Comparison of ENCODE assay signal across 8 cellular contexts in genomic region chr1:17046043-17046657, GRCh38. TPM values are rescaled to one million over a fixed set of nuclear protein-coding genes. Genes with fewer than 3 reads are reported as not detected.
DNase-seq lines count a peak whose midpoint lies in the region; ATAC-seq and TF ChIP-seq lines count a peak whose summit lies in the region.

No MANE protein-coding gene starts in this region.

- peaks cover 18% of the 10 kb centered on the region for H3F3A ChIP-seq in GM23338 (replicated peaks; ENCODE audit: low read depth)

- H3K4me1 Mint-ChIP-seq in CD4-positive, CD25-positive, alpha-beta regulatory T cell = peaks cover 14 to 26% (median 18%) of the 10 kb centered on the region in 4 donors
- H3K4me1 Mint-ChIP-seq in GM23338 = peaks cover 5% of the 10 kb centered on the region; the same call in 2 of the 3 replicates

- H4K20me1 ChIP-seq in GM23338 (replicated peaks; ENCODE audit: insufficient read depth) = peaks cover 13% of the 10 kb centered on the region

- H3K27me3 ChIP-seq in CD4-positive, CD25-positive, alpha-beta regulatory T cell (ENCODE audit: control insufficient read depth, insufficient read depth, low read length) = no peaks in the 10 kb centered on the region
- H3K27me3 ChIP-seq in GM23338 (ENCODE audit: insufficient read depth) (no peaks in the 10 kb centered on the region), breast epithelium (no peaks in the 10 kb centered on the region), upper lobe of left lung (no peaks in the 10 kb centered on the region)

- ATAC-seq in CD4-positive, CD25-positive, alpha-beta regulatory T cell (ENCODE audit: low read depth in 2 of 2) = no peak
- peak; percentile 63 for ATAC-seq in GM23338
- peak; percentile 79 for ATAC-seq in left lobe of liver
- ATAC-seq in upper lobe of left lung (ENCODE audit: low FRiP score in 2 of 2) = peak in 1 of 2 donors; percentile 79
- ATAC-seq in HG02885 (IDR thresholded peaks at IDR 0.05; ENCODE audit: poor library complexity, unreplicated experiment) = no peak

- H3K4me2 ChIP-seq in GM23338 = no peak overlapping the region

- H3K36me3 ChIP-seq in CD4-positive, CD25-positive, alpha-beta regulatory T cell (ENCODE audit: control insufficient read depth, insufficient read depth, low read length) = peaks cover 48% of the 10 kb centered on the region
- H3K36me3 ChIP-seq in GM23338 (ENCODE audit: insufficient read depth) (peaks cover 24% of the 10 kb centered on the region), breast epithelium (no peaks in the 10 kb centered on the region), upper lobe of left lung (peaks cover 13 to 56% (median 40%) of the 10 kb centered on the region in 4 donors)

- peaks cover 18% of the 10 kb centered on the region for H3K36me3 Mint-ChIP-seq in CD4-positive, CD25-positive, alpha-beta regulatory T cell
- peaks cover 40% of the 10 kb centered on the region for H3K36me3 Mint-ChIP-seq in GM23338 (ENCODE audit: low read depth)

- no peaks in the 10 kb centered on the region for H3K9me3 Mint-ChIP-seq in CD4-positive, CD25-positive, alpha-beta regulatory T cell
- no peaks in the 10 kb centered on the region for H3K9me3 Mint-ChIP-seq in GM23338

- peak overlapping the region in 2 of 4 donors; percentile 29 to 44 for H3K4me3 Mint-ChIP-seq in CD4-positive, CD25-positive, alpha-beta regulatory T cell
- no peak overlapping the region for H3K4me3 Mint-ChIP-seq in GM23338

- no peak overlapping the region for H3K4me3 ChIP-seq in CD4-positive, CD25-positive, alpha-beta regulatory T cell (ENCODE audit: low read depth, low read length)
- H3K4me3 ChIP-seq in GM23338 = no peak overlapping the region
- H3K4me3 ChIP-seq in breast epithelium = peak overlapping the region in 2 of 3 donors; percentile 23 to 38
- peak overlapping the region in 3 of 4 donors; percentile 30 to 37 (median 31) for H3K4me3 ChIP-seq in upper lobe of left lung

- no peak for TF ChIP-seq EP300 in upper lobe of left lung (IDR thresholded peaks at IDR 0.05)

- TF ChIP-seq POLR2A in breast epithelium (IDR thresholded peaks at IDR 0.05) = no peak
- TF ChIP-seq POLR2A in upper lobe of left lung (IDR thresholded peaks at IDR 0.05) = no peak

- H3K4me1 ChIP-seq in CD4-positive, CD25-positive, alpha-beta regulatory T cell (ENCODE audit: control insufficient read depth, insufficient read depth, low read length, poor library complexity, severe bottlenecking) = peaks cover 13% of the 10 kb centered on the region
- no peaks in the 10 kb centered on the region for H3K4me1 ChIP-seq in GM23338 (ENCODE audit: insufficient read depth)
- no peaks in the 10 kb centered on the region for H3K4me1 ChIP-seq in breast epithelium
- peaks cover 9 to 16% (median 13%) of the 10 kb centered on the region in 4 donors for H3K4me1 ChIP-seq in upper lobe of left lung

- H3K27ac Mint-ChIP-seq in CD4-positive, CD25-positive, alpha-beta regulatory T cell = peak overlapping the region in 2 of 3 donors; percentile 10 to 72
- no peak overlapping the region for H3K27ac Mint-ChIP-seq in GM23338

- peak; percentile 80 to 88 for TF ChIP-seq CTCF in GM23338 (conservative IDR thresholded peaks at IDR 0.05; ENCODE audit: low read depth in 2 of 2)
- TF ChIP-seq CTCF in breast epithelium (IDR thresholded peaks at IDR 0.05) = peak; percentile 77 to 91 (median 89)
- TF ChIP-seq CTCF in upper lobe of left lung (IDR thresholded peaks at IDR 0.05) = peak; percentile 61 to 79 (median 74)

- peaks cover 39% of the 10 kb centered on the region for H3K79me2 ChIP-seq in GM23338 (replicated peaks; ENCODE audit: insufficient read depth)

- no peaks in the 10 kb centered on the region for H3K9me3 ChIP-seq in CD4-positive, CD25-positive, alpha-beta regulatory T cell (ENCODE audit: control insufficient read depth in 2 of 2, low read length in 2 of 2)
- H3K9me3 ChIP-seq in breast epithelium (no peaks in the 10 kb centered on the region), upper lobe of left lung (no peaks in the 10 kb centered on the region)

- H3K27ac ChIP-seq in CD4-positive, CD25-positive, alpha-beta regulatory T cell (ENCODE audit: insufficient read depth, low read length, poor library complexity, severe bottlenecking) = peak overlapping the region; percentile 1
- H3K27ac ChIP-seq in GM23338 (ENCODE audit: low read depth) (peak overlapping the region; percentile 7; the same call in 1 of the 2 replicates), breast epithelium (no peak overlapping the region), upper lobe of left lung (peak overlapping the region in 2 of 4 donors; percentile 44 to 64)

- intact Hi-C loops in breast epithelium (cut with DNase I; ENCODE audit: low total_unique reads) = loop anchor here (5.0 kb wide), 1 partner anchor 89 kb away; no protein-coding TSS in a partner anchor

- H3K27me3 Mint-ChIP-seq in CD4-positive, CD25-positive, alpha-beta regulatory T cell = no peaks in the 10 kb centered on the region
- peaks cover 2% of the 10 kb centered on the region for H3K27me3 Mint-ChIP-seq in GM23338 (ENCODE audit: insufficient read depth, low read depth, poor library complexity)

- DNase-seq in CD4-positive, CD25-positive, alpha-beta regulatory T cell = peak in 2 of 3 donors; percentile 39 to 46
- DNase-seq in GM23338 (ENCODE audit: low spot score) (peak; percentile 83), NCI-H69 (lab: John Stamatoyannopoulos, UW) (peak; percentile 53), breast epithelium (ENCODE audit: low spot score in 2 of 2) (no peak), left lobe of liver (ENCODE audit: low spot score) (no peak), upper lobe of left lung (no peak)
- no peak for DNase-seq in stimulated activated CD8-positive, alpha-beta memory T cell treated with anti-CD3 and anti-CD28 coated beads, Interleukin-4, amount 100 ng/mL, for 48 hours

- H2AFZ ChIP-seq in GM23338 = no peak overlapping the region

- WGBS in upper lobe of left lung, 2 donors = 44 to 49% methylated on average over 5 of the region's 5 CpGs

- no peaks in the 10 kb centered on the region for H3K9me2 ChIP-seq in GM23338 (ENCODE audit: insufficient read depth)

RNA-seq across cellular contexts. Expression of gene SDHB, which starts 7.7 kb away (rescaled TPM):
- 65.5 TPM for total RNA-seq in CD4-positive, CD25-positive, alpha-beta regulatory T cell
- polyA plus RNA-seq in CD4-positive, CD25-positive, alpha-beta regulatory T cell = 100 to 1,000 TPM; 139 to 207 (median 171) TPM
- total RNA-seq in GM23338 (2014; rRNA removed; shearing (Covaris generic)) = 72.8 and 105 TPM in 2 replicates
- 112 and 121 TPM in 2 replicates for polyA plus RNA-seq in GM23338 (2016; fragmentation: Nextera tagmentation; extraction: Ambion mirVana)
- total RNA-seq in breast epithelium (100 to 1,000 TPM in 1 of 3 donors, 10 to 100 TPM in 2; 80.6 to 106 (median 97.7) TPM), left lobe of liver (140 TPM), upper lobe of left lung (10 to 100 TPM; 37.7 to 98.7 (median 74.8) TPM)

RNA-seq across cellular contexts. Expression of gene ATP13A2, which starts 34.4 kb away (rescaled TPM):
- 41.7 TPM for total RNA-seq in CD4-positive, CD25-positive, alpha-beta regulatory T cell
- 10 to 100 TPM; 29.7 to 33.8 (median 31.6) TPM for polyA plus RNA-seq in CD4-positive, CD25-positive, alpha-beta regulatory T cell
- 83.3 and 87.7 TPM in 2 replicates for total RNA-seq in GM23338 (2014; rRNA removed; shearing (Covaris generic))
- 30.1 and 31.8 TPM in 2 replicates for polyA plus RNA-seq in GM23338 (2016; fragmentation: Nextera tagmentation; extraction: Ambion mirVana)
- total RNA-seq in breast epithelium (10 to 100 TPM; 17.3 to 31.5 (median 31.3) TPM), left lobe of liver (10.3 TPM), upper lobe of left lung (100 to 1,000 TPM in 1 of 6 donors, 10 to 100 TPM in 5; 39.2 to 110 (median 66.5) TPM)

Comparison
In these comparisons a context has a peak if more than half of its experiments do, and no peak if none do; other contexts are left out.
1. ATAC-seq: peak in GM23338 (single experiment) and left lobe of liver (single experiment); none in CD4-positive, CD25-positive, alpha-beta regulatory T cell (0 of 2) and HG02885 (single experiment).
2. DNase-seq: peak in CD4-positive, CD25-positive, alpha-beta regulatory T cell (2 of 3), GM23338 (single experiment) and NCI-H69 (single experiment); none in breast epithelium (0 of 2), left lobe of liver (single experiment), upper lobe of left lung (0 of 2) and stimulated activated CD8-positive, alpha-beta memory T cell treated with anti-CD3 and anti-CD28 coated beads, Interleukin-4, amount 100 ng/mL, for 48 hours (single experiment).
3. H3K27ac ChIP-seq: peak in CD4-positive, CD25-positive, alpha-beta regulatory T cell (single experiment) and GM23338 (single experiment); none in breast epithelium (0 of 2).
4. H3K4me3 ChIP-seq: peak in breast epithelium (2 of 3) and upper lobe of left lung (3 of 4); none in CD4-positive, CD25-positive, alpha-beta regulatory T cell (single experiment) and GM23338 (single experiment).
5. Peak in every context shown above with its lines, with median percentiles within 50 percentile points of each other: CTCF ChIP-seq.